Comparison of ENCODE assay signal across 1 cellular context in genomic region chr2:182880100-182880499, GRCh38. TPM values are rescaled to one million over a fixed set of nuclear protein-coding genes. Genes with fewer than 3 reads are reported as not detected.
"Had no signal": no experiment of that assay in that cellular context is flagged by ENCODE, and none has a peak within 500 bp of the region (broad histone marks: within the 10 kb centered on the region; RNA-seq: fewer than 3 reads in every experiment).

No MANE protein-coding gene starts in this region.

RNA-seq across cellular contexts. Expression of gene FRZB, which starts 13.7 kb away (rescaled TPM):
- total RNA-seq: HT1080 had no signal
